28 cellular contexts compared by ENCODE assay signal in genomic region chr16:12110361-12111107, GRCh38.
"Had no signal": no experiment of that assay in that cellular context is flagged by ENCODE, and none has a peak within 500 bp of the region (broad histone marks: within the 10 kb centered on the region; RNA-seq: fewer than 3 reads in every experiment).

No MANE protein-coding gene starts in this region.

- ATAC-seq: activated CD4-positive, alpha-beta T cell treated with anti-CD3 and anti-CD28 coated beads for 36 hours; activated CD8-positive, alpha-beta memory T cell treated with anti-CD3 and anti-CD28 coated beads, Interleukin-2, amount 10 ng/mL, durations not matched to agents 7 days and 5 days; activated CD8-positive, alpha-beta T cell treated with anti-CD3 and anti-CD28 coated beads, Interleukin-2, amount 10 ng/mL, durations not matched to agents 7 days and 5 days; activated T-cell treated with anti-CD3 and anti-CD28 coated beads, Interleukin-2, amount 50 U/mL, for 72 hours; gastrocnemius medialis; mucosa of descending colon; stimulated activated naive B cell treated with anti-CD40 and anti-IgM and Interleukin-4, amounts not matched to agents 10 μg/mL and 1 μg/mL and 100 μg/mL, for 72 hours had no signal

- H3K27me3 ChIP-seq: ascending aorta, cardiac muscle cell, colonic mucosa, gastrocnemius medialis, neutrophil, sigmoid colon, stomach, thyroid gland, upper lobe of left lung had no signal

- H3K4me1 ChIP-seq: ascending aorta, colonic mucosa, sigmoid colon, stomach, upper lobe of left lung had no signal

- H3K4me3 ChIP-seq: ascending aorta, cardiac muscle cell, colonic mucosa, gastrocnemius medialis, lung, mucosa of descending colon, sigmoid colon, smooth muscle cell, stomach, thyroid gland, upper lobe of left lung had no signal

- H3K4me2 ChIP-seq: smooth muscle cell had no signal

- H3K36me3 ChIP-seq: ascending aorta, cardiac muscle cell, colonic mucosa, gastrocnemius medialis, neutrophil, thyroid gland had no signal

- DNase-seq: activated CD4-positive, alpha-beta T cell treated with anti-CD3 and anti-CD28 coated beads for 36 hours; activated CD4-positive, CD25-positive, alpha-beta regulatory T cell; activated CD8-positive, alpha-beta memory T cell treated with anti-CD3 and anti-CD28 coated beads, Interleukin-2, amount 10 ng/mL, durations not matched to agents 7 days and 5 days; activated CD8-positive, alpha-beta T cell treated with anti-CD3 and anti-CD28 coated beads, Interleukin-2, amount 10 ng/mL, durations not matched to agents 7 days and 5 days; activated naive CD4-positive, alpha-beta T cell treated with anti-CD3 and anti-CD28 coated beads, Interleukin-2, amount 10 ng/mL, durations not matched to agents 7 days and 5 days; activated naive CD8-positive, alpha-beta T cell treated with anti-CD3 and anti-CD28 coated beads, Interleukin-2, amount 10 ng/mL, durations not matched to agents 7 days and 5 days; activated T-cell treated with anti-CD3 and anti-CD28 coated beads for 4 hours; activated T-cell treated with anti-CD3 and anti-CD28 coated beads, Interleukin-2, amount 50 U/mL, for 72 hours; cerebellar nuclear complex; colonic mucosa; effector CD8-positive, alpha-beta T cell; erythroblast; gastrocnemius medialis; glutamatergic neuron; islet precursor cell; mucosa of descending colon; sigmoid colon; stimulated activated CD4-positive, alpha-beta T cell treated with anti-CD3 and anti-CD28 coated beads, Interleukin-1b, Interleukin-23, amount 100 ng/mL, for 48 hours; stimulated activated CD4-positive, alpha-beta T cell treated with anti-CD3 and anti-CD28 coated beads, Interleukin-4, amount 100 ng/mL, for 4 hours; stimulated activated naive B cell treated with anti-CD40 and anti-IgM and Interleukin-4, amounts not matched to agents 10 μg/mL and 1 μg/mL and 100 μg/mL, for 72 hours; stomach; upper lobe of left lung had no signal

- H3K9me3 ChIP-seq: ascending aorta, colonic mucosa, gastrocnemius medialis, mucosa of descending colon, neutrophil, sigmoid colon, stomach, thyroid gland, upper lobe of left lung had no signal

- H3K27ac ChIP-seq: ascending aorta, cardiac muscle cell, colonic mucosa, gastrocnemius medialis, neutrophil, sigmoid colon, stomach, thyroid gland, upper lobe of left lung had no signal
